ENCODE assay signal across 19 cellular contexts in the genomic region with DNA sequence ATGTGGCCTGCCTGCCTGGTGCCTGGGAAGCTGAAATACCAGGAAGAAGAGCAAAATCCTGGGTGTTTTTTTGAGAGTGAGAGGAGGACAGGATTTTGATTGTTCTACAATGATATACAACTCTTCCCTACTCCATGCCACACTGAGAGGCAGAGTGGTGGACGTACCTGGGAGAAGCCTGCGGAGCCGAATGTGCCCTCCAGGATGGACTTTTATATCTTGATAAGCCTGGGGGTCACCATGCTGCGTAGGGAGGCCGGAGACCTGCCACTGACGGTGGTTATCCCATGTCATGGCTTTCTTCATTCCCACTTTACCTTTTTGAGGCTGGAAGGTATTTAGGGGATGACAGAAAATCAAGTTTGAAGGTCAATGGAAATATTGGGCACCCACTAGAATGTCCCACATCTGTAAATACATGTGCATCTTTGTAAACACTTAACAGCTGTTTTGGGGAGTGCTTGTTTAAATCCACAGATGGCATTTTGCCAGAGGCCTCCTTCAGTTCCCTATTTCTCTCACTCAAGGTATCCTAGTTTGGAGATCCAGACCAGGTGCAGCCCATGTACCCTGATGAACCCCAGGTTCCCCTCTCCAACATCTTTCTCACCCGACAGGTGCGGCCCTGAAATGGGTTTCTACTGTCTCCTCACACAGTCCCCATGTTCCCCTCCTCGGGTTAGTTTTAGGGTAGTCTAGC. TPM values are rescaled to one million over a fixed set of nuclear protein-coding genes. Genes with fewer than 3 reads are reported as not detected.
"Had no signal": no experiment of that assay in that cellular context is flagged by ENCODE, and none has a peak within 500 bp of the region (broad histone marks: within the 10 kb centered on the region; RNA-seq: fewer than 3 reads in every experiment).

No MANE protein-coding gene starts in this region.

- H3K27ac Mint-ChIP-seq: activated CD8-positive, alpha-beta memory T cell treated with anti-CD3 and anti-CD28 coated beads, Interleukin-2, amount 10 ng/mL, durations not matched to agents 7 days and 5 days; activated naive CD4-positive, alpha-beta T cell treated with anti-CD3 and anti-CD28 coated beads, Interleukin-2, amount 50 U/mL, for 72 hours; activated T-cell treated with anti-CD3 and anti-CD28 coated beads, Interleukin-2, amount 50 U/mL, for 24 hours; stimulated activated naive B cell treated with anti-CD40 and anti-IgM and Interleukin-4, amounts not matched to agents 10 μg/mL and 1 μg/mL and 100 μg/mL, for 72 hours; T-cell had no signal

- H3K36me3 Mint-ChIP-seq: activated CD8-positive, alpha-beta memory T cell treated with anti-CD3 and anti-CD28 coated beads, Interleukin-2, amount 10 ng/mL, durations not matched to agents 7 days and 5 days; T-cell had no signal

- H3K27ac ChIP-seq: coronary artery, esophagus muscularis mucosa, hepatocyte, left ventricle myocardium inferior, thyroid gland had no signal

- H3K36me3 ChIP-seq: esophagus muscularis mucosa, left ventricle myocardium inferior, thyroid gland had no signal

- ATAC-seq: activated CD4-positive, CD25-positive, alpha-beta regulatory T cell treated with anti-CD3 and anti-CD28 coated beads, Interleukin-2, amount 50 U/mL, for 24 hours; activated CD8-positive, alpha-beta memory T cell treated with anti-CD3 and anti-CD28 coated beads, Interleukin-2, amount 10 ng/mL, durations not matched to agents 7 days and 5 days; activated naive CD4-positive, alpha-beta T cell treated with anti-CD3 and anti-CD28 coated beads, Interleukin-2, amount 50 U/mL, for 72 hours; stimulated activated naive B cell treated with anti-CD40 and anti-IgM and Interleukin-4, amounts not matched to agents 10 μg/mL and 1 μg/mL and 100 μg/mL, for 72 hours; T-cell had no signal

- DNase-seq: activated CD4-positive, alpha-beta T cell treated with anti-CD3 and anti-CD28 coated beads, Interleukin-2, amount 50 U/mL, for 4 hours; activated CD8-positive, alpha-beta memory T cell treated with anti-CD3 and anti-CD28 coated beads, Interleukin-2, amount 10 ng/mL, durations not matched to agents 7 days and 5 days; activated gamma-delta T cell; activated T-cell treated with anti-CD3 and anti-CD28 coated beads, Interleukin-2, amount 50 U/mL, for 24 hours; caudate nucleus; kidney; left ventricle myocardium inferior; stimulated activated CD4-positive, alpha-beta T cell treated with anti-CD3 and anti-CD28 coated beads, Interleukin-15, amount 100 ng/mL, for 24 hours; stimulated activated CD4-positive, alpha-beta T cell treated with anti-CD3 and anti-CD28 coated beads, Interleukin-4, amount 100 ng/mL, for 1 hour; stimulated activated naive B cell treated with anti-CD40 and anti-IgM and Interleukin-4, amounts not matched to agents 10 μg/mL and 1 μg/mL and 100 μg/mL, for 72 hours; T-cell; T-helper 9 cell; thyroid gland had no signal

- H3K9me3 ChIP-seq: esophagus muscularis mucosa, left ventricle myocardium inferior, thyroid gland had no signal

- H3K79me2 ChIP-seq: hepatocyte had no signal

- H3K4me3 Mint-ChIP-seq: activated CD8-positive, alpha-beta memory T cell treated with anti-CD3 and anti-CD28 coated beads, Interleukin-2, amount 10 ng/mL, durations not matched to agents 7 days and 5 days; activated T-cell treated with anti-CD3 and anti-CD28 coated beads, Interleukin-2, amount 50 U/mL, for 24 hours; stimulated activated naive B cell treated with anti-CD40 and anti-IgM and Interleukin-4, amounts not matched to agents 10 μg/mL and 1 μg/mL and 100 μg/mL, for 72 hours; T-cell had no signal

- H3K4me1 Mint-ChIP-seq: activated CD8-positive, alpha-beta memory T cell treated with anti-CD3 and anti-CD28 coated beads, Interleukin-2, amount 10 ng/mL, durations not matched to agents 7 days and 5 days had no signal

- H3K4me3 ChIP-seq: coronary artery, esophagus muscularis mucosa, hepatocyte, left ventricle myocardium inferior, thyroid gland had no signal

- H3K27me3 ChIP-seq: thyroid gland had no signal

- H3K9me3 Mint-ChIP-seq: activated naive CD4-positive, alpha-beta T cell treated with anti-CD3 and anti-CD28 coated beads, Interleukin-2, amount 50 U/mL, for 72 hours; activated T-cell treated with anti-CD3 and anti-CD28 coated beads, Interleukin-2, amount 50 U/mL, for 24 hours; T-cell had no signal

- H2AFZ ChIP-seq: hepatocyte had no signal

RNA-seq across cellular contexts. Expression of a gene that starts 1.1 kb away (rescaled TPM):
- total RNA-seq: glomerular endothelial cell had no signal
